Comparison of ENCODE assay signal across 3 cellular contexts in the genomic region with DNA sequence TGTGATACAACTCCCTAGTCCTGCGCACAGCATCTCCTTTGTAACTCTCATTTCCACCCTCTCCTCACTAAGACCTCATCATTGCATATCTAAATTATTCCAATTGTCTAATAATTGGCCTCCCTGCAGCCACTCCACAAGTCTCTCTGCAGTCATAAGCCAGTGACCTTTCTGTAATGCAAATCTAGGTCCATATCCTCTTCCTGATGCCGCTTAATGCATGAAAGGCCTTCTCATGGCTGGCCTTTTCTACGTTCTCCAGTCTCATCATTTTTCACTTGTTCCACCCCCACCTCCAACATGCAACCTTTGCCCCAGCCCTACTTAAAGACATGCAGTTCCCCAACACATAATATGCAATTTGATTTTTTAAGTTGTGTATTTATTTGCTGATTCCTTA.
"Had no signal": no experiment of that assay in that cellular context is flagged by ENCODE, and none has a peak within 500 bp of the region (broad histone marks: within the 10 kb centered on the region; RNA-seq: fewer than 3 reads in every experiment).

No MANE protein-coding gene starts in this region.

- ATAC-seq: GM12878 had no signal

- DNase-seq: GDM1, GF-D8 had no signal

- H3K4me3 ChIP-seq: GM12878 had no signal
